8 cellular contexts compared by ENCODE assay signal in genomic region chr19:10416380-10417257, GRCh38. TPM values are rescaled to one million over a fixed set of nuclear protein-coding genes. Genes with fewer than 3 reads are reported as not detected.
DNase-seq lines count a peak whose midpoint lies in the region; ATAC-seq, FAIRE-seq and TF ChIP-seq lines count a peak whose summit lies in the region.

No MANE protein-coding gene starts in this region.

- no TSS peak for BruUV-seq in OCI-LY7 (replicated peaks; lab: Mats Ljungman, UMichigan)

- H3K36me3 ChIP-seq in OCI-LY7 (ENCODE audit: insufficient read depth, low read length) (peaks cover 18% of the 10 kb centered on the region), esophagus (ENCODE audit: control insufficient read depth in 2 of 2, insufficient read depth in 2 of 2, low read length in 1 of 2) (no peaks in the 10 kb centered on the region)

- peak overlapping the region; percentile 72 for H3K4me2 ChIP-seq in OCI-LY7 (ENCODE audit: low read length)

- CTCF ChIA-PET in CD4-positive, alpha-beta T cell (lab: Charles Lee), result interaction anchor here (0.7 to 6.8 kb wide), 20 partner anchors 10 to 487 kb away, joined by 3 to 129 read pairs (median 5); partner anchors contain the start of genes CDC37, ICAM5 and TYK2
- CTCF ChIA-PET in OCI-LY7 (lab: Charles Lee; ENCODE audit: unreplicated experiment), result interaction anchor here (1.0 to 2.0 kb wide), 2 partner anchors 9 to 11 kb away, joined by 6 to 27 read pairs; no protein-coding TSS in a partner anchor

- FAIRE-seq in HTR-8/SVneo (lab: Jason Lieb, UNC), result peak; percentile 95

- peak; percentile 69 for ATAC-seq in CD4-positive, alpha-beta T cell (ENCODE audit: poor library complexity)
- ATAC-seq in GM19395 (IDR thresholded peaks at IDR 0.05; ENCODE audit: unreplicated experiment), result peak; percentile 40

- peak overlapping the region; percentile 79 for H3K27ac Mint-ChIP-seq in CD4-positive, alpha-beta T cell

- WGBS in esophagus, 2 donors, result 4% methylated on average over 66 to 67 of the region's 67 CpGs

- peaks cover 49% of the 10 kb centered on the region for H3K4me1 Mint-ChIP-seq in CD4-positive, alpha-beta T cell (ENCODE audit: low read depth)

- peaks cover 42% of the 10 kb centered on the region for H3K27me3 Mint-ChIP-seq in CD4-positive, alpha-beta T cell

- peaks cover 4% of the 10 kb centered on the region; the same call in 1 of the 2 replicates for H4K20me1 ChIP-seq in OCI-LY7 (ENCODE audit: insufficient read depth, low read length)

- H3K27me3 ChIP-seq in CD4-positive, alpha-beta T cell (ENCODE audit: control insufficient read depth, insufficient read depth, low read length), result peaks cover 44% of the 10 kb centered on the region
- H3K27me3 ChIP-seq in esophagus (ENCODE audit: control insufficient read depth in 1 of 2, insufficient read depth in 2 of 2, low read length in 2 of 2), result peaks cover 5 to 22% of the 10 kb centered on the region in 2 donors

- peak overlapping the region; percentile 76 for H3K4me3 ChIP-seq in OCI-LY7 (ENCODE audit: low read depth, low read length, poor library complexity, severe bottlenecking)
- H3K4me3 ChIP-seq in esophagus (ENCODE audit: low read depth in 1 of 2, low read length in 2 of 2), result peak overlapping the region; percentile 22 to 46

- TF ChIP-seq CTCF in CD4-positive, alpha-beta T cell (IDR thresholded peaks at IDR 0.05), result peak; percentile 98
- peak; percentile 94 for TF ChIP-seq CTCF in OCI-LY7 (conservative IDR thresholded peaks at IDR 0.05; ENCODE audit: low read length)

- peak overlapping the region; percentile 76 for H3K4me3 Mint-ChIP-seq in CD4-positive, alpha-beta T cell

- no peak overlapping the region for H2AFZ ChIP-seq in OCI-LY7 (ENCODE audit: low read length)

- H3K79me2 ChIP-seq in OCI-LY7 (ENCODE audit: insufficient read depth, low read depth, low read length), result peaks cover 52% of the 10 kb centered on the region

- intact Hi-C loops in CD4-positive, alpha-beta T cell (cut with DNase I, micrococcal nuclease), result loop anchor here (1.0 to 5.0 kb wide), 2 partner anchors 11 to 151 kb away; partner anchors contain the start of genes CDKN2D (in 1 of the 2) and KRI1 (in 1 of the 2)
- intact Hi-C loops in OCI-LY7 (cut with micrococcal nuclease; ENCODE audit: unreplicated experiment), result loop anchor here (1.0 to 5.0 kb wide), 2 partner anchors 12 to 556 kb away; no protein-coding TSS in a partner anchor

- peaks cover 5% of the 10 kb centered on the region for H3K36me3 Mint-ChIP-seq in CD4-positive, alpha-beta T cell (ENCODE audit: low read depth)

- no peaks in the 10 kb centered on the region for H3K9me3 ChIP-seq in CD4-positive, alpha-beta T cell (ENCODE audit: control insufficient read depth, low read length)
- H3K9me3 ChIP-seq in OCI-LY7 (ENCODE audit: low read length) (peaks cover 5% of the 10 kb centered on the region; the same call in 1 of the 2 replicates), esophagus (ENCODE audit: control insufficient read depth in 2 of 2, insufficient read depth in 1 of 2, low read depth in 1 of 2, low read length in 1 of 2) (peaks cover 0 to 3% of the 10 kb centered on the region in 2 donors)

- peak overlapping the region; percentile 31 for H3K27ac ChIP-seq in CD4-positive, alpha-beta T cell (ENCODE audit: low read depth, low read length)
- H3K27ac ChIP-seq in OCI-LY7 (ENCODE audit: low read depth, low read length, poor library complexity, severe bottlenecking) (peak overlapping the region; percentile 100), esophagus (ENCODE audit: low read depth in 2 of 2, low read length in 1 of 2) (no peak overlapping the region)

- no peaks in the 10 kb centered on the region for H3K9me3 Mint-ChIP-seq in CD4-positive, alpha-beta T cell

- peak; percentile 70 to 99 (median 88) for DNase-seq in CD4-positive, alpha-beta T cell
- DNase-seq in HTR-8/SVneo (ENCODE audit: insufficient read length, low spot score), result peak; percentile 87
- DNase-seq in OCI-LY7 (ENCODE audit: low spot score), result peak; percentile 97
- peak; percentile 93 for DNase-seq in activated T-cell treated with anti-CD3 and anti-CD28 coated beads for 4 hours
- DNase-seq in myocyte (ENCODE audit: low read depth), result peak; percentile 80
- peak; percentile 85 for DNase-seq in stimulated activated CD8-positive, alpha-beta memory T cell treated with anti-CD3 and anti-CD28 coated beads, Interleukin-7, amount 100 ng/mL, for 24 hours (ENCODE audit: low read depth)

- POLR2A ChIA-PET in CD4-positive, alpha-beta T cell (lab: Charles Lee), result interaction anchor here (0.6 to 5.3 kb wide), 8 partner anchors 11 to 455 kb away, joined by 3 to 27 read pairs (median 4); partner anchors contain the start of genes CDC37 and ICAM1
- POLR2A ChIA-PET in OCI-LY7 (lab: Charles Lee), result interaction anchor here (1.1 to 4.2 kb wide), 2 partner anchors 9 kb away, joined by 3 to 60 read pairs; no protein-coding TSS in a partner anchor

- H3K4me1 ChIP-seq in OCI-LY7 (ENCODE audit: insufficient read depth, low read length, poor library complexity, severe bottlenecking) (peaks cover 62% of the 10 kb centered on the region), esophagus (ENCODE audit: control insufficient read depth in 2 of 2, insufficient read depth in 2 of 2, low read length in 1 of 2) (peaks cover 8 to 21% of the 10 kb centered on the region in 2 donors)

- no peaks in the 10 kb centered on the region for H3K9me2 ChIP-seq in OCI-LY7 (ENCODE audit: insufficient read depth, low read length)

RNA-seq across cellular contexts. Expression of gene PDE4A, which starts 3.7 kb away (rescaled TPM):
- 1 to 10 TPM; 1.5 to 2.1 TPM for total RNA-seq in CD4-positive, alpha-beta T cell
- total RNA-seq in OCI-LY7 (2014; rRNA removed; shearing (Covaris generic)), result 9.4 and 16.4 TPM in 2 replicates
- total RNA-seq in OCI-LY7 (2022), result 42.4 and 45.1 TPM in 2 replicates
- 1 to 10 TPM; 1.2 to 1.3 TPM for polyA plus RNA-seq in esophagus
- total RNA-seq in myocyte, result 1.1 and 1.2 TPM in 2 replicates
- polyA plus RNA-seq in myocyte (2012), result 4.7 TPM

RNA-seq across cellular contexts. Expression of gene CDC37, which starts 13.3 kb away (rescaled TPM):
- 100 to 1,000 TPM; 162 to 164 TPM for total RNA-seq in CD4-positive, alpha-beta T cell
- total RNA-seq in OCI-LY7 (2014; rRNA removed; shearing (Covaris generic)), result 332 and 345 TPM in 2 replicates
- total RNA-seq in OCI-LY7 (2022), result 269 and 271 TPM in 2 replicates
- 100 to 1,000 TPM; 162 to 206 TPM for polyA plus RNA-seq in esophagus
- 200 and 201 TPM in 2 replicates for total RNA-seq in myocyte
- 230 TPM for polyA plus RNA-seq in myocyte (2012)

RNA-seq across cellular contexts. Expression of gene TYK2, which starts 36.2 kb away (rescaled TPM):
- 100 to 1,000 TPM; 229 to 253 TPM for total RNA-seq in CD4-positive, alpha-beta T cell
- total RNA-seq in OCI-LY7 (2014; rRNA removed; shearing (Covaris generic)), result 151 and 185 TPM in 2 replicates
- total RNA-seq in OCI-LY7 (2022) (214 and 216 TPM in 2 replicates), myocyte (61.6 and 67.2 TPM in 2 replicates)
- 10 to 100 TPM; 56.2 to 96.8 TPM for polyA plus RNA-seq in esophagus
- polyA plus RNA-seq in myocyte (2012), result 93.1 TPM

Comparison
In these comparisons a context has a peak if more than half of its experiments do, and no peak if none do; other contexts are left out.
1. H3K27ac ChIP-seq: peak in CD4-positive, alpha-beta T cell (single experiment) and OCI-LY7 (single experiment); none in esophagus (0 of 2).
2. Peak in every context shown above with its lines, with median percentiles within 50 percentile points of each other: DNase-seq.